ENCODE assay signal across 19 cellular contexts in genomic region chr13:80931766-80932165, GRCh38.
"Had no signal": no experiment of that assay in that cellular context is flagged by ENCODE, and none has a peak within 500 bp of the region (broad histone marks: within the 10 kb centered on the region; RNA-seq: fewer than 3 reads in every experiment).

No MANE protein-coding gene starts in this region.

- DNase-seq: activated CD4-positive, alpha-beta memory T cell treated with anti-CD3 and anti-CD28 coated beads, Interleukin-2, amount 10 ng/mL, durations not matched to agents 7 days and 5 days; activated CD4-positive, alpha-beta T cell treated with anti-CD3 and anti-CD28 coated beads for 48 hours; activated CD4-positive, CD25-positive, alpha-beta regulatory T cell; activated CD8-positive, alpha-beta memory T cell treated with anti-CD3 and anti-CD28 coated beads, Interleukin-2, amount 10 ng/mL, durations not matched to agents 7 days and 5 days; amygdala; body of pancreas; cortex of kidney; left colon; midbrain; nucleus accumbens; stimulated activated naive CD8-positive, alpha-beta T cell treated with anti-CD3 and anti-CD28 coated beads, Interleukin-15, Interleukin-2, amounts not matched to agents 100 U/mL and 50 U/mL, for 24 hours; T-cell; T-helper 9 cell had no signal

- H3K27ac ChIP-seq: body of pancreas had no signal

- H3K4me1 ChIP-seq: body of pancreas had no signal

- H3K4me3 ChIP-seq: body of pancreas, lung, tibial nerve had no signal

- H3K36me3 ChIP-seq: tibial nerve had no signal

- FAIRE-seq: islet of Langerhans, urothelium cell line had no signal

- H3K9me3 ChIP-seq: body of pancreas, tibial nerve had no signal

- ATAC-seq: activated CD8-positive, alpha-beta memory T cell treated with anti-CD3 and anti-CD28 coated beads, Interleukin-2, amount 10 ng/mL, durations not matched to agents 7 days and 5 days; body of pancreas; esophagus mucosa; left colon; SK-N-SH treated with all-trans-retinoic acid at 6 μM for 48 hours; stimulated activated naive CD8-positive, alpha-beta T cell treated with anti-CD3 and anti-CD28 coated beads, Interleukin-15, Interleukin-2, amounts not matched to agents 100 U/mL and 50 U/mL, for 24 hours; T-cell had no signal

- H3K27me3 ChIP-seq: body of pancreas, tibial nerve had no signal
